Comparison of ENCODE assay signal across 21 cellular contexts in genomic region chr19:10679743-10680142, GRCh38.
"Had no signal": no experiment of that assay in that cellular context is flagged by ENCODE, and none has a peak within 500 bp of the region (broad histone marks: within the 10 kb centered on the region; RNA-seq: fewer than 3 reads in every experiment).

No MANE protein-coding gene starts in this region.

- ATAC-seq: left lobe of liver; sciatic nerve; stimulated activated naive B cell treated with anti-CD40 and anti-IgM and Interleukin-4, amounts not matched to agents 10 μg/mL and 1 μg/mL and 100 μg/mL, for 72 hours had no signal

- H3K27ac ChIP-seq: dorsolateral prefrontal cortex, neutrophil, ovary, spleen had no signal

- H3K4me3 ChIP-seq: dorsolateral prefrontal cortex, lung, ovary, spleen had no signal

- H3K27me3 Mint-ChIP-seq: central memory CD8-positive, alpha-beta T cell; stimulated activated naive B cell treated with anti-CD40 and anti-IgM and Interleukin-4, amounts not matched to agents 10 μg/mL and 1 μg/mL and 100 μg/mL, for 72 hours had no signal

- H3K27ac Mint-ChIP-seq: nephron; stimulated activated naive B cell treated with anti-CD40 and anti-IgM and Interleukin-4, amounts not matched to agents 10 μg/mL and 1 μg/mL and 100 μg/mL, for 72 hours had no signal

- H3K27me3 ChIP-seq: dorsolateral prefrontal cortex, neutrophil, ovary, spleen had no signal

- H3K9me3 Mint-ChIP-seq: central memory CD8-positive, alpha-beta T cell; nephron; stimulated activated naive B cell treated with anti-CD40 and anti-IgM and Interleukin-4, amounts not matched to agents 10 μg/mL and 1 μg/mL and 100 μg/mL, for 72 hours had no signal

- DNase-seq: cortex of kidney; dorsolateral prefrontal cortex; effector CD8-positive, alpha-beta T cell; foreskin melanocyte; head of caudate nucleus; islet precursor cell; mesenchymal stem cell; midbrain; ovary; spleen; stimulated activated CD4-positive, alpha-beta T cell treated with anti-CD3 and anti-CD28 coated beads, Interleukin-15, amount 100 ng/mL, for 24 hours; stimulated activated CD4-positive, alpha-beta T cell treated with anti-CD3 and anti-CD28 coated beads, Interleukin-1b, Interleukin-23, amount 100 ng/mL, for 48 hours; stimulated activated CD4-positive, alpha-beta T cell treated with anti-CD3 and anti-CD28 coated beads, Interleukin-4, amount 100 ng/mL, for 4 hours; stimulated activated naive B cell treated with anti-CD40 and anti-IgM and Interleukin-4, amounts not matched to agents 10 μg/mL and 1 μg/mL and 100 μg/mL, for 72 hours; trophoblast cell had no signal

- H3K4me1 ChIP-seq: spleen had no signal

- H3K36me3 ChIP-seq: ovary had no signal

- H3K4me3 Mint-ChIP-seq: central memory CD8-positive, alpha-beta T cell; nephron; stimulated activated naive B cell treated with anti-CD40 and anti-IgM and Interleukin-4, amounts not matched to agents 10 μg/mL and 1 μg/mL and 100 μg/mL, for 72 hours had no signal

- H3K4me1 Mint-ChIP-seq: central memory CD8-positive, alpha-beta T cell; nephron; stimulated activated naive B cell treated with anti-CD40 and anti-IgM and Interleukin-4, amounts not matched to agents 10 μg/mL and 1 μg/mL and 100 μg/mL, for 72 hours had no signal

- H3K9me3 ChIP-seq: neutrophil, ovary, spleen had no signal
